ENCODE assay signal across 8 cellular contexts in the genomic region with DNA sequence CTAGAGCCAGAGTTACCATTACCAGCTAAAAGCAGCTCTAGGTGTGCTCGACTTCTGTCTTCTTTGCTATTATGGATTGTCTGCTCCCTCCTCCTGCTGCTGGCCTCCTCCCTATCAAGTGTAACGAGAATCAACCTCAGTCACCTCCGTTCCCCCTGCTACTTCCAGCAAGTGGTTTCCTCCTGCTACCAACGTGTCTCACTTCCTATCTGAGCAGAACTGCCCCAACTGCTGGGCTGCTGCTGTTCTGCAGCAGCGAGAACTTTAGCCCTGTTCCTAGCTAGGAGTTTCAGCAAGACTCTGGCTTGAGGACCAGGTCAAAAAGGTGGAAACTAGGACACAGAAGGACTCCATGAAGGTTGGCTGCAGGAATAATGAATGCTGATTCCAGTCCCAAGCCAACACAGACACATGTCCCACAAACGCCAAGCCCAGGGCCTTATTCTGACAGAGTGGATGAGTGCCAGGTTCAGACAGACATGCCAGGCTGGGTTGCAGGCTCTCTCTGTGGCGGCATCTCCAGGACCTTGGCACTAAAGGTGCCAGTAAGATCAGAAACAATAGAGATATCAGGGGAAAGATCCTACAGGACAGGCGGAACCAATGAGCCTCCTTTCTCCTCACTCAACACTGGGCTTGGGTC.
DNase-seq lines count a peak whose midpoint lies in the region; ATAC-seq lines count a peak whose summit lies in the region.

No MANE protein-coding gene starts in this region.

- peak; percentile 39 for DNase-seq in activated CD4-positive, alpha-beta T cell treated with anti-CD3 and anti-CD28 coated beads, Interleukin-2, amount 50 U/mL, for 1 hour
- DNase-seq in NCI-H2196 (lab: John Stamatoyannopoulos, UW; ENCODE audit: unreplicated experiment) (no peak), RKO (ENCODE audit: low spot score) (no peak), GM19238 (ENCODE audit: insufficient read length, low spot score) (no peak), DMS153 (lab: John Stamatoyannopoulos, UW) (no peak)

- ATAC-seq in GM18873 (IDR thresholded peaks at IDR 0.05; ENCODE audit: low FRiP score, unreplicated experiment): peak; percentile 65
- ATAC-seq in HG03139 (IDR thresholded peaks at IDR 0.05; ENCODE audit: unreplicated experiment): peak; percentile 63

- H3K27me3 ChIP-seq in layer of hippocampus (ENCODE audit: control insufficient read depth, insufficient read depth, low read length): no peaks in the 10 kb centered on the region

- peak overlapping the region; percentile 25 for H3K27ac ChIP-seq in layer of hippocampus (ENCODE audit: low read depth, low read length)
